ENCODE assay signal across 1 cellular context in the genomic region with DNA sequence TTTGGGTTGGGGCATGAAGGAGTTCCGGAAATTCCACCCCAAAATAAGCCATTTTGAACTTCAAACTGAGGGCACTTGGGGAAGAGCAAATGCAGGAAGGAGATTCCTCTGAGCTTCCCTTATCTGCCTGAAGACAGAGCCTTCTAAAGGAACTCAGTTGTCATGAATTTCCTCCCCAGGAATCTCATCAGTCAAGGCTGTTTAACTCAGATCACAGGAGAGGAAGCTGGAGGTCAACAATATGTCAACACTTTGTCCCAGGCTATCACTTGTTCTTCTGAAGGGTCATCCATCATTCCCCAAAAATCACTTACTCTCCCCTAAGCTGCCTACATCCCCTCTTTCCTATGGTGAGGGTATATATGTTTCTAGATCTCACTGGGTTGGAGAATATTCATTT.
TF ChIP-seq lines count a peak whose summit lies in the region.

No MANE protein-coding gene starts in this region.

TF ChIP-seq in K562, 482 proteins besides CTCF, POLR2A, EP300 and RAD21 (continued from another document and continues in another):
- TF ChIP-seq EWSR1 (IDR thresholded peaks at IDR 0.05; ENCODE audit: borderline replicate concordance, low read depth, partially characterized antibody) (no peak), RCOR1 (IDR thresholded peaks at IDR 0.05; ENCODE audit: borderline replicate concordance in 1 of 2, low read depth in 2 of 2, low read length in 2 of 2) (0 out of 4 replicates have a peak, but pooled peaks of 1 of the 2 experiments have one; percentile 17), NR2C2 (CRISPR knock-in tag; IDR thresholded peaks at IDR 0.05) (no peak), NR2C2 (tag; IDR thresholded peaks at IDR 0.05) (no peak), DIDO1 (tag; IDR thresholded peaks at IDR 0.05; ENCODE audit: low read depth) (no peak), POLR2AphosphoS2 (IDR thresholded peaks at IDR 0.05; ENCODE audit: low read length) (no peak), CCNT2 (IDR thresholded peaks at IDR 0.05; ENCODE audit: borderline replicate concordance, extremely low read depth, insufficient read length, low read depth, low read length) (no peak), ETV1 (tag; conservative IDR thresholded peaks at IDR 0.05; ENCODE audit: low read depth) (peak; percentile 90), CBFB (CRISPR knock-in tag; IDR thresholded peaks at IDR 0.05) (no peak), GTF2A2 (tag; IDR thresholded peaks at IDR 0.05) (no peak), KDM1A (IDR thresholded peaks at IDR 0.05) (peak; percentile 51 to 60), MCM5 (IDR thresholded peaks at IDR 0.05; ENCODE audit: low read depth) (no peak), TAF7 (tag; IDR thresholded peaks at IDR 0.05) (no peak), CHAMP1 (IDR thresholded peaks at IDR 0.05) (no peak), ATF3 (IDR thresholded peaks at IDR 0.05) (no peak), ATF3 (CRISPR knock-in tag; conservative IDR thresholded peaks at IDR 0.05) (no peak), PURB (CRISPR knock-in tag; IDR thresholded peaks at IDR 0.05; ENCODE audit: low read depth) (no peak), RNF219 (CRISPR knock-in tag; IDR thresholded peaks at IDR 0.05) (no peak), RAD51 (IDR thresholded peaks at IDR 0.05; ENCODE audit: borderline replicate concordance, low read depth) (no peak), ZNF277 (CRISPR knock-in tag; IDR thresholded peaks at IDR 0.05; ENCODE audit: borderline replicate concordance) (no peak), ZC3H4 (CRISPR knock-in tag; IDR thresholded peaks at IDR 0.05; ENCODE audit: borderline replicate concordance) (no peak), HDAC3 (IDR thresholded peaks at IDR 0.05; ENCODE audit: borderline replicate concordance, partially characterized antibody) (no peak), ZNF764 (CRISPR knock-in tag; IDR thresholded peaks at IDR 0.05; ENCODE audit: low read depth) (no peak), NCOA1 (IDR thresholded peaks at IDR 0.05; ENCODE audit: low read depth) (no peak), PHF8 (IDR thresholded peaks at IDR 0.05; ENCODE audit: borderline replicate concordance, low read length) (no peak), HNRNPUL1 (IDR thresholded peaks at IDR 0.05; ENCODE audit: low read length) (no peak), GABPB1 (CRISPR knock-in tag; IDR thresholded peaks at IDR 0.05) (no peak), ELF1 (tag; IDR thresholded peaks at IDR 0.05) (no peak), GTF2F1 (IDR thresholded peaks at IDR 0.05; ENCODE audit: low read depth, low read length) (no peak), POLR3G (IDR thresholded peaks at IDR 0.05; ENCODE audit: extremely low read depth, insufficient read length, insufficient replicate concordance) (no peak), HMGN3 (IDR thresholded peaks at IDR 0.05; ENCODE audit: borderline replicate concordance, extremely low read depth, insufficient read length, low read depth, low read length) (no peak), CBFA2T3 (IDR thresholded peaks at IDR 0.05) (peak; percentile 79), LARP7 (IDR thresholded peaks at IDR 0.05) (no peak), DDX20 (tag; IDR thresholded peaks at IDR 0.05; ENCODE audit: low read depth) (no peak), ZBTB8A (IDR thresholded peaks at IDR 0.05; ENCODE audit: partially characterized antibody) (no peak), ZKSCAN8 (CRISPR knock-in tag; IDR thresholded peaks at IDR 0.05) (no peak), TEAD2 (tag; IDR thresholded peaks at IDR 0.05) (no peak), ZNF24 (IDR thresholded peaks at IDR 0.05) (no peak), ADNP (tag; IDR thresholded peaks at IDR 0.05) (no peak), TCF3 (CRISPR knock-in tag; IDR thresholded peaks at IDR 0.05) (peak; percentile 68)
- TF ChIP-seq, protein P1, sequence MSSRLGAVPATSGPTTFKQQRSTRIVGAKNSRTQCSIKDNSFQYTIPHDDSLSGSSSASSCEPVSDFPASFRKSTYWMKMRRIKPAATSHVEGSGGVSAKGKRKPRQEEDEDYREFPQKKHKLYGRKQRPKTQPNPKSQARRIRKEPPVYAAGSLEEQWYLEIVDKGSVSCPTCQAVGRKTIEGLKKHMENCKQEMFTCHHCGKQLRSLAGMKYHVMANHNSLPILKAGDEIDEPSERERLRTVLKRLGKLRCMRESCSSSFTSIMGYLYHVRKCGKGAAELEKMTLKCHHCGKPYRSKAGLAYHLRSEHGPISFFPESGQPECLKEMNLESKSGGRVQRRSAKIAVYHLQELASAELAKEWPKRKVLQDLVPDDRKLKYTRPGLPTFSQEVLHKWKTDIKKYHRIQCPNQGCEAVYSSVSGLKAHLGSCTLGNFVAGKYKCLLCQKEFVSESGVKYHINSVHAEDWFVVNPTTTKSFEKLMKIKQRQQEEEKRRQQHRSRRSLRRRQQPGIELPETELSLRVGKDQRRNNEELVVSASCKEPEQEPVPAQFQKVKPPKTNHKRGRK (tag; IDR thresholded peaks at IDR 0.05), result no peak
- TF ChIP-seq, protein P2, sequence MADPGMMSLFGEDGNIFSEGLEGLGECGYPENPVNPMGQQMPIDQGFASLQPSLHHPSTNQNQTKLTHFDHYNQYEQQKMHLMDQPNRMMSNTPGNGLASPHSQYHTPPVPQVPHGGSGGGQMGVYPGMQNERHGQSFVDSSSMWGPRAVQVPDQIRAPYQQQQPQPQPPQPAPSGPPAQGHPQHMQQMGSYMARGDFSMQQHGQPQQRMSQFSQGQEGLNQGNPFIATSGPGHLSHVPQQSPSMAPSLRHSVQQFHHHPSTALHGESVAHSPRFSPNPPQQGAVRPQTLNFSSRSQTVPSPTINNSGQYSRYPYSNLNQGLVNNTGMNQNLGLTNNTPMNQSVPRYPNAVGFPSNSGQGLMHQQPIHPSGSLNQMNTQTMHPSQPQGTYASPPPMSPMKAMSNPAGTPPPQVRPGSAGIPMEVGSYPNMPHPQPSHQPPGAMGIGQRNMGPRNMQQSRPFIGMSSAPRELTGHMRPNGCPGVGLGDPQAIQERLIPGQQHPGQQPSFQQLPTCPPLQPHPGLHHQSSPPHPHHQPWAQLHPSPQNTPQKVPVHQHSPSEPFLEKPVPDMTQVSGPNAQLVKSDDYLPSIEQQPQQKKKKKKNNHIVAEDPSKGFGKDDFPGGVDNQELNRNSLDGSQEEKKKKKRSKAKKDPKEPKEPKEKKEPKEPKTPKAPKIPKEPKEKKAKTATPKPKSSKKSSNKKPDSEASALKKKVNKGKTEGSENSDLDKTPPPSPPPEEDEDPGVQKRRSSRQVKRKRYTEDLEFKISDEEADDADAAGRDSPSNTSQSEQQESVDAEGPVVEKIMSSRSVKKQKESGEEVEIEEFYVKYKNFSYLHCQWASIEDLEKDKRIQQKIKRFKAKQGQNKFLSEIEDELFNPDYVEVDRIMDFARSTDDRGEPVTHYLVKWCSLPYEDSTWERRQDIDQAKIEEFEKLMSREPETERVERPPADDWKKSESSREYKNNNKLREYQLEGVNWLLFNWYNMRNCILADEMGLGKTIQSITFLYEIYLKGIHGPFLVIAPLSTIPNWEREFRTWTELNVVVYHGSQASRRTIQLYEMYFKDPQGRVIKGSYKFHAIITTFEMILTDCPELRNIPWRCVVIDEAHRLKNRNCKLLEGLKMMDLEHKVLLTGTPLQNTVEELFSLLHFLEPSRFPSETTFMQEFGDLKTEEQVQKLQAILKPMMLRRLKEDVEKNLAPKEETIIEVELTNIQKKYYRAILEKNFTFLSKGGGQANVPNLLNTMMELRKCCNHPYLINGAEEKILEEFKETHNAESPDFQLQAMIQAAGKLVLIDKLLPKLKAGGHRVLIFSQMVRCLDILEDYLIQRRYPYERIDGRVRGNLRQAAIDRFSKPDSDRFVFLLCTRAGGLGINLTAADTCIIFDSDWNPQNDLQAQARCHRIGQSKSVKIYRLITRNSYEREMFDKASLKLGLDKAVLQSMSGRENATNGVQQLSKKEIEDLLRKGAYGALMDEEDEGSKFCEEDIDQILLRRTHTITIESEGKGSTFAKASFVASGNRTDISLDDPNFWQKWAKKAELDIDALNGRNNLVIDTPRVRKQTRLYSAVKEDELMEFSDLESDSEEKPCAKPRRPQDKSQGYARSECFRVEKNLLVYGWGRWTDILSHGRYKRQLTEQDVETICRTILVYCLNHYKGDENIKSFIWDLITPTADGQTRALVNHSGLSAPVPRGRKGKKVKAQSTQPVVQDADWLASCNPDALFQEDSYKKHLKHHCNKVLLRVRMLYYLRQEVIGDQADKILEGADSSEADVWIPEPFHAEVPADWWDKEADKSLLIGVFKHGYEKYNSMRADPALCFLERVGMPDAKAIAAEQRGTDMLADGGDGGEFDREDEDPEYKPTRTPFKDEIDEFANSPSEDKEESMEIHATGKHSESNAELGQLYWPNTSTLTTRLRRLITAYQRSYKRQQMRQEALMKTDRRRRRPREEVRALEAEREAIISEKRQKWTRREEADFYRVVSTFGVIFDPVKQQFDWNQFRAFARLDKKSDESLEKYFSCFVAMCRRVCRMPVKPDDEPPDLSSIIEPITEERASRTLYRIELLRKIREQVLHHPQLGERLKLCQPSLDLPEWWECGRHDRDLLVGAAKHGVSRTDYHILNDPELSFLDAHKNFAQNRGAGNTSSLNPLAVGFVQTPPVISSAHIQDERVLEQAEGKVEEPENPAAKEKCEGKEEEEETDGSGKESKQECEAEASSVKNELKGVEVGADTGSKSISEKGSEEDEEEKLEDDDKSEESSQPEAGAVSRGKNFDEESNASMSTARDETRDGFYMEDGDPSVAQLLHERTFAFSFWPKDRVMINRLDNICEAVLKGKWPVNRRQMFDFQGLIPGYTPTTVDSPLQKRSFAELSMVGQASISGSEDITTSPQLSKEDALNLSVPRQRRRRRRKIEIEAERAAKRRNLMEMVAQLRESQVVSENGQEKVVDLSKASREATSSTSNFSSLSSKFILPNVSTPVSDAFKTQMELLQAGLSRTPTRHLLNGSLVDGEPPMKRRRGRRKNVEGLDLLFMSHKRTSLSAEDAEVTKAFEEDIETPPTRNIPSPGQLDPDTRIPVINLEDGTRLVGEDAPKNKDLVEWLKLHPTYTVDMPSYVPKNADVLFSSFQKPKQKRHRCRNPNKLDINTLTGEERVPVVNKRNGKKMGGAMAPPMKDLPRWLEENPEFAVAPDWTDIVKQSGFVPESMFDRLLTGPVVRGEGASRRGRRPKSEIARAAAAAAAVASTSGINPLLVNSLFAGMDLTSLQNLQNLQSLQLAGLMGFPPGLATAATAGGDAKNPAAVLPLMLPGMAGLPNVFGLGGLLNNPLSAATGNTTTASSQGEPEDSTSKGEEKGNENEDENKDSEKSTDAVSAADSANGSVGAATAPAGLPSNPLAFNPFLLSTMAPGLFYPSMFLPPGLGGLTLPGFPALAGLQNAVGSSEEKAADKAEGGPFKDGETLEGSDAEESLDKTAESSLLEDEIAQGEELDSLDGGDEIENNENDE (IDR thresholded peaks at IDR 0.05; ENCODE audit: low read depth, low read length), result no peak
- TF ChIP-seq, protein P3, sequence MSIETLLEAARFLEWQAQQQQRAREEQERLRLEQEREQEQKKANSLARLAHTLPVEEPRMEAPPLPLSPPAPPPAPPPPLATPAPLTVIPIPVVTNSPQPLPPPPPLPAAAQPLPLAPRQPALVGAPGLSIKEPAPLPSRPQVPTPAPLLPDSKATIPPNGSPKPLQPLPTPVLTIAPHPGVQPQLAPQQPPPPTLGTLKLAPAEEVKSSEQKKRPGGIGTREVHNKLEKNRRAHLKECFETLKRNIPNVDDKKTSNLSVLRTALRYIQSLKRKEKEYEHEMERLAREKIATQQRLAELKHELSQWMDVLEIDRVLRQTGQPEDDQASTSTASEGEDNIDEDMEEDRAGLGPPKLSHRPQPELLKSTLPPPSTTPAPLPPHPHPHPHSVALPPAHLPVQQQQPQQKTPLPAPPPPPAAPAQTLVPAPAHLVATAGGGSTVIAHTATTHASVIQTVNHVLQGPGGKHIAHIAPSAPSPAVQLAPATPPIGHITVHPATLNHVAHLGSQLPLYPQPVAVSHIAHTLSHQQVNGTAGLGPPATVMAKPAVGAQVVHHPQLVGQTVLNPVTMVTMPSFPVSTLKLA (conservative IDR thresholded peaks at IDR 0.05), result no peak
